In genomic region chr16:27359051-27359450, GRCh38 we compare ENCODE assay signal across 30 cellular contexts. TPM values are rescaled to one million over a fixed set of nuclear protein-coding genes. Genes with fewer than 3 reads are reported as not detected.
A peak's percentile ranks its signal among the peaks of the same experiment; 100 is the strongest.
DNase-seq lines count a peak whose midpoint lies in the region; ATAC-seq and TF ChIP-seq lines count a peak whose summit lies in the region.
"Had no signal": no experiment of that assay in that cellular context is flagged by ENCODE, and none has a peak within 500 bp of the region (broad histone marks: within the 10 kb centered on the region; RNA-seq: fewer than 3 reads in every experiment).

No MANE protein-coding gene starts in this region.

- peaks cover 30% of the 10 kb centered on the region for H3K36me3 Mint-ChIP-seq in activated naive CD4-positive, alpha-beta T cell treated with anti-CD3 and anti-CD28 coated beads, Interleukin-2, amount 50 U/mL, for 24 hours
- H3K36me3 Mint-ChIP-seq in activated B cell treated with CpG ODN at 0.5 μM for 24 hours (ENCODE audit: low read depth) (peaks cover 91% of the 10 kb centered on the region), Calu3 (ENCODE audit: insufficient read depth, unreplicated experiment) (peaks cover 86% of the 10 kb centered on the region)

- no peak overlapping the region for H3K4me3 ChIP-seq in fibroblast of pulmonary artery (replicated peaks; ENCODE audit: low read depth, low read length)
- no peak overlapping the region for H3K4me3 ChIP-seq in upper lobe of left lung
- H3K4me3 ChIP-seq: ascending aorta, cardiac muscle cell, colonic mucosa, spleen, suprapubic skin had no signal

- no peaks in the 10 kb centered on the region for H3K27me3 ChIP-seq in upper lobe of left lung
- H3K27me3 ChIP-seq: ascending aorta, cardiac muscle cell, colonic mucosa, spleen, suprapubic skin had no signal

- TF ChIP-seq POLR2A in upper lobe of left lung (IDR thresholded peaks at IDR 0.05): no peak

- ATAC-seq in activated B cell treated with CpG ODN at 0.5 μM for 24 hours (ENCODE audit: low read depth) (no peak), upper lobe of left lung (ENCODE audit: low FRiP score in 2 of 2) (no peak)
- ATAC-seq: esophagus mucosa, right cardiac atrium had no signal

- H3K9me3 Mint-ChIP-seq in activated naive CD4-positive, alpha-beta T cell treated with anti-CD3 and anti-CD28 coated beads, Interleukin-2, amount 50 U/mL, for 24 hours: no peaks in the 10 kb centered on the region
- H3K9me3 Mint-ChIP-seq in activated B cell treated with CpG ODN at 0.5 μM for 24 hours (no peaks in the 10 kb centered on the region), Calu3 (ENCODE audit: low read depth, unreplicated experiment) (no peaks in the 10 kb centered on the region)

- POLR2A ChIA-PET in activated B cell treated with CpG ODN at 0.5 μM for 24 hours (lab: Charles Lee): no interaction called here

- H3K4me1 Mint-ChIP-seq in activated naive CD4-positive, alpha-beta T cell treated with anti-CD3 and anti-CD28 coated beads, Interleukin-2, amount 50 U/mL, for 24 hours: peaks cover 33% of the 10 kb centered on the region
- H3K4me1 Mint-ChIP-seq in activated B cell treated with CpG ODN at 0.5 μM for 24 hours (peaks cover 13% of the 10 kb centered on the region), Calu3 (ENCODE audit: low read depth, unreplicated experiment) (peaks cover 9% of the 10 kb centered on the region)

- H3K27ac Mint-ChIP-seq in activated naive CD4-positive, alpha-beta T cell treated with anti-CD3 and anti-CD28 coated beads, Interleukin-2, amount 50 U/mL, for 24 hours: peak overlapping the region; percentile 36
- H3K27ac Mint-ChIP-seq in activated B cell treated with CpG ODN at 0.5 μM for 24 hours (peak overlapping the region; percentile 53), Calu3 (ENCODE audit: unreplicated experiment) (no peak overlapping the region)

- H3K4me1 ChIP-seq in upper lobe of left lung: peaks cover 13 to 24% (median 16%) of the 10 kb centered on the region in 4 donors
- H3K4me1 ChIP-seq: ascending aorta had no signal

- intact Hi-C loops in activated B cell treated with CpG ODN at 0.5 μM for 24 hours (cut with micrococcal nuclease) (no loop called here), Calu3 (cut with micrococcal nuclease; ENCODE audit: unreplicated experiment) (no loop called here)

- DNase-seq in activated naive CD4-positive, alpha-beta T cell treated with Interleukin-2 at 50 U/mL for 16 hours: no peak
- DNase-seq in activated B cell treated with CpG ODN at 0.5 μM for 24 hours (no peak), fibroblast of pulmonary artery (ENCODE audit: low read depth) (peak; percentile 26), upper lobe of left lung (no peak), Calu3 (no peak), NOMO-1 (lab: John Stamatoyannopoulos, UW; ENCODE audit: unreplicated experiment in 2 of 2) (no peak)
- DNase-seq in stimulated activated CD4-positive, alpha-beta T cell treated with anti-CD3 and anti-CD28 coated beads, Interleukin-4, amount 100 ng/mL, for 1 hour: no peak
- DNase-seq: activated CD4-positive, alpha-beta T cell treated with anti-CD3 and anti-CD28 coated beads, Interleukin-2, amount 50 U/mL, for 48 hours; activated CD8-positive, alpha-beta memory T cell treated with anti-CD3 and anti-CD28 coated beads, Interleukin-2, amount 50 U/mL, for 48 hours; activated gamma-delta T cell treated with Interleukin-2 at 50 U/mL for 16 hours; C1 segment of cervical spinal cord; colonic mucosa; effector memory CD4-positive, alpha-beta T cell; EL; foreskin melanocyte; GOT3; mesenchymal stem cell; NCI-H1092; NCI-H1930; NCI-H524; right cardiac atrium; Right ventricle myocardium superior; spleen; stimulated activated CD4-positive, alpha-beta T cell treated with anti-CD3 and anti-CD28 coated beads, Interleukin-2, amount 100 ng/mL, for 48 hours; T1000 had no signal

- no peak for TF ChIP-seq CTCF in activated B cell treated with CpG ODN at 0.5 μM for 24 hours (IDR thresholded peaks at IDR 0.05)
- TF ChIP-seq CTCF in fibroblast of pulmonary artery (IDR thresholded peaks at IDR 0.05; ENCODE audit: low read length, missing control alignments): no peak
- TF ChIP-seq CTCF in upper lobe of left lung (IDR thresholded peaks at IDR 0.05): no peak
- TF ChIP-seq CTCF in Calu3 (IDR thresholded peaks at IDR 0.05; ENCODE audit: unreplicated experiment): no peak

- peaks cover 40 to 100% (median 87%) of the 10 kb centered on the region in 4 donors for H3K36me3 ChIP-seq in upper lobe of left lung

- BruUV-seq in Calu3 (replicated peaks; lab: Mats Ljungman, UMichigan): no TSS peak

- CTCF ChIA-PET in activated B cell treated with CpG ODN at 0.5 μM for 24 hours (lab: Charles Lee): no interaction called here
- CTCF ChIA-PET in Calu3 (lab: Charles Lee): no interaction called here

- peak overlapping the region in 3 of 4 donors; percentile 4 to 65 (median 62) for H3K27ac ChIP-seq in upper lobe of left lung
- H3K27ac ChIP-seq: ascending aorta, cardiac muscle cell, colonic mucosa, suprapubic skin had no signal

- no peak for TF ChIP-seq EP300 in upper lobe of left lung (IDR thresholded peaks at IDR 0.05)

- 67 to 81% methylated on average over 4 of the region's 4 CpGs for WGBS in upper lobe of left lung, 2 donors

- no peaks in the 10 kb centered on the region for H3K9me3 ChIP-seq in upper lobe of left lung
- H3K9me3 ChIP-seq: ascending aorta, colonic mucosa, suprapubic skin had no signal

- H3K27me3 Mint-ChIP-seq in activated naive CD4-positive, alpha-beta T cell treated with anti-CD3 and anti-CD28 coated beads, Interleukin-2, amount 50 U/mL, for 24 hours: no peaks in the 10 kb centered on the region
- H3K27me3 Mint-ChIP-seq in activated B cell treated with CpG ODN at 0.5 μM for 24 hours: no peaks in the 10 kb centered on the region
- H3K27me3 Mint-ChIP-seq in Calu3 (ENCODE audit: unreplicated experiment): no peaks in the 10 kb centered on the region

- no peak overlapping the region for H3K4me3 Mint-ChIP-seq in activated naive CD4-positive, alpha-beta T cell treated with anti-CD3 and anti-CD28 coated beads, Interleukin-2, amount 50 U/mL, for 24 hours
- no peak overlapping the region for H3K4me3 Mint-ChIP-seq in activated B cell treated with CpG ODN at 0.5 μM for 24 hours
- no peak overlapping the region for H3K4me3 Mint-ChIP-seq in Calu3 (ENCODE audit: low read depth, unreplicated experiment)

RNA-seq across cellular contexts. Expression of gene IL21R, which starts 42.9 kb away (rescaled TPM):
- total RNA-seq in activated B cell treated with CpG ODN at 0.5 μM for 24 hours (144 and 167 TPM in 2 replicates), upper lobe of left lung (10 to 100 TPM in 1 of 6 donors, 1 to 10 TPM in 5; 2.0 to 10.1 (median 3.6) TPM), Calu3 (2022) (not detected in 2 replicates)
- total RNA-seq: cardiac muscle cell had no signal

RNA-seq across cellular contexts. Expression of gene IL4R, which starts 45.3 kb away (rescaled TPM):
- 176 and 202 TPM in 2 replicates for total RNA-seq in activated B cell treated with CpG ODN at 0.5 μM for 24 hours
- 100 to 1,000 TPM in 5 of 6 donors, 10 to 100 TPM in 1; 87.0 to 202 (median 153) TPM for total RNA-seq in upper lobe of left lung
- 99.0 and 108 TPM in 2 replicates for total RNA-seq in Calu3 (2022)

Comparison
In these comparisons a context has a peak if more than half of its experiments do, and no peak if none do; other contexts are left out.
1. RNA of gene IL21R, which starts 42.9 kb away (total RNA-seq): 144 to 167 TPM in activated B cell treated with CpG ODN at 0.5 μM for 24 hours; 2.0 to 10.1 TPM in upper lobe of left lung and not detected in Calu3; every median in the first group is over 10 times any median in the second.